8 cellular contexts compared by ENCODE assay signal in genomic region chr21:33230518-33231324, GRCh38. TPM values are rescaled to one million over a fixed set of nuclear protein-coding genes. Genes with fewer than 3 reads are reported as not detected.
DNase-seq lines count a peak whose midpoint lies in the region; ATAC-seq, FAIRE-seq and TF ChIP-seq lines count a peak whose summit lies in the region.

No MANE protein-coding gene starts in this region.

- peak overlapping the region; percentile 82 for H3K9ac ChIP-seq in endothelial cell of umbilical vein (replicated peaks; ENCODE audit: extremely low read depth, insufficient read depth, low read length)
- peak overlapping the region; percentile 90 for H3K9ac ChIP-seq in mesenchymal stem cell (ENCODE audit: low read length)

- no peak for TF ChIP-seq POLR2A in endothelial cell of umbilical vein (IDR thresholded peaks at IDR 0.05; ENCODE audit: low read depth, low read length)
- no peak for TF ChIP-seq POLR2A in thyroid gland (IDR thresholded peaks at IDR 0.05)

- H2BK15ac ChIP-seq in mesenchymal stem cell (ENCODE audit: low read depth, poor library complexity, severe bottlenecking) = peak overlapping the region; percentile 52

- peak overlapping the region; percentile 88 for H3K27ac ChIP-seq in endothelial cell of umbilical vein (ENCODE audit: insufficient read depth, low read depth, low read length)
- peak overlapping the region; percentile 67 for H3K27ac ChIP-seq in mesenchymal stem cell (ENCODE audit: low read length, poor library complexity, severe bottlenecking)
- H3K27ac ChIP-seq in thyroid gland = peak overlapping the region; percentile 78 to 92 (median 86)

- intact Hi-C loops in endothelial cell of umbilical vein (cut with micrococcal nuclease) = loop anchor here (2.0 kb wide), 1 partner anchor 36 kb away; the partner anchor contains the start of gene IL10RB
- intact Hi-C loops in thyroid gland (cut with DNase I) = no loop called here

- POLR2A ChIA-PET in endothelial cell of umbilical vein (lab: Charles Lee) = no interaction called here

- no peak overlapping the region for H4K91ac ChIP-seq in mesenchymal stem cell (ENCODE audit: low read length)

- H4K20me1 ChIP-seq in endothelial cell of umbilical vein (replicated peaks; ENCODE audit: control insufficient read depth, extremely low read depth, insufficient read depth, low read length) = no peaks in the 10 kb centered on the region

- H3K4ac ChIP-seq in mesenchymal stem cell (ENCODE audit: low read depth in 1 of 2, low read length in 2 of 2) = peak overlapping the region in 1 of 2 experiments; percentile 95

- no peak overlapping the region for H2BK5ac ChIP-seq in mesenchymal stem cell (ENCODE audit: low read depth, low read length, poor library complexity, severe bottlenecking)

- FAIRE-seq in endothelial cell of umbilical vein (lab: Jason Lieb, UNC) = peak; percentile 68

- H3K36me3 ChIP-seq in endothelial cell of umbilical vein (ENCODE audit: control insufficient read depth in 2 of 2, extremely low read depth in 1 of 2, insufficient read depth in 2 of 2, low read length in 2 of 2) (no peaks in the 10 kb centered on the region), mesenchymal stem cell (ENCODE audit: control insufficient read depth in 1 of 2, insufficient read depth in 2 of 2, low read depth in 1 of 2, low read length in 2 of 2) (no peaks in the 10 kb centered on the region), thyroid gland (no peaks in the 10 kb centered on the region)

- peak overlapping the region; percentile 33 for H4K8ac ChIP-seq in mesenchymal stem cell (ENCODE audit: low read length)

- H2AFZ ChIP-seq in endothelial cell of umbilical vein (ENCODE audit: low read depth, low read length) (peak overlapping the region; percentile 74), mesenchymal stem cell (ENCODE audit: low read depth, low read length) (peak overlapping the region; percentile 96)

- H3K9me3 ChIP-seq in endothelial cell of umbilical vein (replicated peaks; ENCODE audit: control insufficient read depth, insufficient read depth, low read length) = no peaks in the 10 kb centered on the region
- H3K9me3 ChIP-seq in mesenchymal stem cell (ENCODE audit: control insufficient read depth, low read length) = no peaks in the 10 kb centered on the region
- H3K9me3 ChIP-seq in thyroid gland = no peaks in the 10 kb centered on the region

- peak overlapping the region in 1 of 2 experiments; percentile 21 for H2BK12ac ChIP-seq in mesenchymal stem cell (ENCODE audit: low read length in 2 of 2)

- no peak overlapping the region for H2AK5ac ChIP-seq in mesenchymal stem cell (ENCODE audit: low read length, severe bottlenecking)

- peak overlapping the region in 1 of 2 experiments; percentile 93 for H3K23ac ChIP-seq in mesenchymal stem cell (ENCODE audit: low read length in 2 of 2)

- peak; percentile 29 for ATAC-seq in GM21825 (IDR thresholded peaks at IDR 0.05; ENCODE audit: unreplicated experiment)

- H3K4me1 ChIP-seq in endothelial cell of umbilical vein (ENCODE audit: control insufficient read depth, extremely low read depth, insufficient read depth, low read length) = peaks cover 40% of the 10 kb centered on the region
- H3K4me1 ChIP-seq in mesenchymal stem cell (ENCODE audit: control insufficient read depth, insufficient read depth, low read depth, low read length) = peaks cover 5% of the 10 kb centered on the region
- peaks cover 4 to 9% of the 10 kb centered on the region in 2 donors for H3K4me1 ChIP-seq in thyroid gland

- peaks cover 16% of the 10 kb centered on the region for H3K79me1 ChIP-seq in mesenchymal stem cell (replicated peaks; ENCODE audit: low read length, poor library complexity, severe bottlenecking)

- H3K4me2 ChIP-seq in endothelial cell of umbilical vein (ENCODE audit: insufficient read depth, low read length) (peak overlapping the region; percentile 90), mesenchymal stem cell (ENCODE audit: low read length, poor library complexity, severe bottlenecking) (peak overlapping the region; percentile 92)

- peak; percentile 43 for DNase-seq in DMS53 (lab: John Stamatoyannopoulos, UW)
- no peak for DNase-seq in DMS53 treated with DMSO at 0.1 percent for 48 hours (lab: John Stamatoyannopoulos, UW; ENCODE audit: unreplicated experiment)
- DNase-seq in activated CD4-positive, alpha-beta T cell treated with anti-CD3 and anti-CD28 coated beads, Interleukin-2, amount 50 U/mL, for 1 hour = peak; percentile 34
- peak; percentile 83 for DNase-seq in endothelial cell of umbilical vein (ENCODE audit: low read depth, low spot score)
- DNase-seq in mesenchymal stem cell = peak; percentile 80
- DNase-seq in thyroid gland = peak; percentile 27 to 49

- BruUV-seq in endothelial cell of umbilical vein (replicated peaks; lab: Mats Ljungman, UMichigan) = no TSS peak

- H3K79me2 ChIP-seq in endothelial cell of umbilical vein (ENCODE audit: control insufficient read depth, insufficient read depth, low read length) = peaks cover 40% of the 10 kb centered on the region

- no peak overlapping the region for H2BK120ac ChIP-seq in mesenchymal stem cell (ENCODE audit: low read depth, low read length)

- dilution Hi-C loops in endothelial cell of umbilical vein (cut with MboI; ENCODE audit: extremely low pct_ligation_motif_present, low sequenced_read_pairs) = no loop called here

- no peaks in the 10 kb centered on the region for H3K9me1 ChIP-seq in endothelial cell of umbilical vein (replicated peaks; ENCODE audit: control insufficient read depth, extremely low read depth, insufficient read depth, low read length)

- H3K27me3 ChIP-seq in endothelial cell of umbilical vein (ENCODE audit: control insufficient read depth in 2 of 2, insufficient read depth in 2 of 2, low read length in 2 of 2) (peaks cover 6 to 8% of the 10 kb centered on the region in 2 experiments), mesenchymal stem cell (ENCODE audit: control insufficient read depth in 1 of 2, insufficient read depth in 1 of 2, low read length in 2 of 2) (no peaks in the 10 kb centered on the region), thyroid gland (no peaks in the 10 kb centered on the region)

- TF ChIP-seq CTCF in LNCAP (IDR thresholded peaks at IDR 0.05) = peak; percentile 16; the same call in 1 of the 2 replicates
- TF ChIP-seq CTCF in endothelial cell of umbilical vein (IDR thresholded peaks at IDR 0.05; ENCODE audit: extremely low read depth in 1 of 2, insufficient read depth in 1 of 2, low read depth in 1 of 2, low read length in 2 of 2) = peak in 1 of 2 donors; percentile 25
- TF ChIP-seq CTCF in thyroid gland (IDR thresholded peaks at IDR 0.05) = peak in 1 of 6 experiments; percentile 11

- WGBS in mesenchymal stem cell = 3% methylated on average over 24 of the region's 31 CpGs
- 5 to 8% methylated on average over 25 to 31 of the region's 31 CpGs for WGBS in thyroid gland, 2 donors

- CTCF ChIA-PET in endothelial cell of umbilical vein (lab: Charles Lee) = interaction anchor here (1.1 to 2.4 kb wide), 5 partner anchors 31 to 215 kb away, joined by 3 to 11 read pairs (median 5); no protein-coding TSS in a partner anchor

- H3K18ac ChIP-seq in mesenchymal stem cell (ENCODE audit: low read depth in 1 of 2, low read length in 2 of 2) = peak overlapping the region; percentile 17 to 98

- H3K14ac ChIP-seq in mesenchymal stem cell (ENCODE audit: low read length in 2 of 2) = peak overlapping the region in 1 of 2 experiments; percentile 91

- H3K4me3 ChIP-seq in endothelial cell of umbilical vein (replicated peaks in 1 of 3; ENCODE audit: insufficient read depth in 1 of 3, low read depth in 1 of 3, low read length in 3 of 3) (peak overlapping the region; percentile 90 to 98 (median 96)), mesenchymal stem cell (ENCODE audit: insufficient read depth in 1 of 2, low read depth in 1 of 2, low read length in 2 of 2) (peak overlapping the region; percentile 86 to 97), thyroid gland (replicated peaks in 1 of 3) (peak overlapping the region; percentile 76 to 98 (median 81))

TF ChIP-seq in endothelial cell of umbilical vein, 7 proteins besides CTCF, POLR2A, EP300 and RAD21 (continues in another document):
- TF ChIP-seq EZH2 (IDR thresholded peaks at IDR 0.05; ENCODE audit: borderline replicate concordance, low read depth, low read length, severe bottlenecking) = no peak
- TF ChIP-seq MYC (IDR thresholded peaks at IDR 0.05; ENCODE audit: low read depth, low read length) = no peak
- TF ChIP-seq GATA2 (IDR thresholded peaks at IDR 0.05; ENCODE audit: insufficient read depth, insufficient read length, low read depth, low read length) = no peak
- no peak for TF ChIP-seq FOS (IDR thresholded peaks at IDR 0.05; ENCODE audit: borderline replicate concordance, insufficient read depth, low read length)
- TF ChIP-seq POLR2AphosphoS5 (IDR thresholded peaks at IDR 0.05; ENCODE audit: insufficient read depth, low read depth, low read length) = no peak
- no peak for TF ChIP-seq JUN (IDR thresholded peaks at IDR 0.05; ENCODE audit: borderline replicate concordance, insufficient read depth, insufficient read length, low read depth)

RNA-seq across cellular contexts. Expression of gene IFNAR2, which starts 1.0 kb away (rescaled TPM):
- 37.0 and 42.1 TPM in 2 replicates for total RNA-seq in endothelial cell of umbilical vein
- polyA plus RNA-seq in endothelial cell of umbilical vein = 19.8 and 22.8 TPM in 2 replicates
- 29.7 and 31.4 TPM in 2 replicates for polyA plus RNA-seq in endothelial cell of umbilical vein (2011; cell fraction: cytosol; rRNA removed)
- 23.2 and 27.8 TPM in 2 replicates for polyA plus RNA-seq in endothelial cell of umbilical vein (2011; cell fraction: nucleus; rRNA removed)
- polyA plus RNA-seq in endothelial cell of umbilical vein (2012) = 37.4 and 42.8 TPM in 2 replicates
- 33.0 and 44.7 TPM in 2 replicates for polyA minus RNA-seq in endothelial cell of umbilical vein
- polyA minus RNA-seq in endothelial cell of umbilical vein (2011; cell fraction: cytosol; rRNA and poly(A)+ RNA removed) = 7.1 TPM
- 17.0 and 28.1 TPM in 2 replicates for polyA minus RNA-seq in endothelial cell of umbilical vein (2011; cell fraction: nucleus; rRNA and poly(A)+ RNA removed)
- polyA plus RNA-seq in mesenchymal stem cell (2013, experiment 1 of 2) = 16.9 TPM
- polyA plus RNA-seq in mesenchymal stem cell (2013, experiment 2 of 2) = 17.9 TPM
- total RNA-seq in thyroid gland = 10 to 100 TPM in 1 of 4 donors, 1 to 10 TPM in 3; 6.6 to 11.0 (median 7.8) TPM

RNA-seq across cellular contexts. Expression of gene IL10RB, which starts 35.4 kb away (rescaled TPM):
- total RNA-seq in endothelial cell of umbilical vein (21.7 and 21.9 TPM in 2 replicates), thyroid gland (10 to 100 TPM; 20.5 to 53.1 (median 21.4) TPM)
- 22.5 and 31.4 TPM in 2 replicates for polyA plus RNA-seq in endothelial cell of umbilical vein
- polyA plus RNA-seq in endothelial cell of umbilical vein (2011; cell fraction: cytosol; rRNA removed) = 30.4 and 32.8 TPM in 2 replicates
- polyA plus RNA-seq in endothelial cell of umbilical vein (2011; cell fraction: nucleus; rRNA removed) = 19.5 and 19.8 TPM in 2 replicates
- 20.9 and 22.1 TPM in 2 replicates for polyA plus RNA-seq in endothelial cell of umbilical vein (2012)
- 53.8 and 54.0 TPM in 2 replicates for polyA minus RNA-seq in endothelial cell of umbilical vein
- polyA minus RNA-seq in endothelial cell of umbilical vein (2011; cell fraction: cytosol; rRNA and poly(A)+ RNA removed) = 14.3 TPM
- polyA minus RNA-seq in endothelial cell of umbilical vein (2011; cell fraction: nucleus; rRNA and poly(A)+ RNA removed) = 12.0 and 16.7 TPM in 2 replicates
- 30.1 TPM for polyA plus RNA-seq in mesenchymal stem cell (2013, experiment 1 of 2)
- polyA plus RNA-seq in mesenchymal stem cell (2013, experiment 2 of 2) = 31.4 TPM
